ENCODE assay signal across 1 cellular context in the genomic region with DNA sequence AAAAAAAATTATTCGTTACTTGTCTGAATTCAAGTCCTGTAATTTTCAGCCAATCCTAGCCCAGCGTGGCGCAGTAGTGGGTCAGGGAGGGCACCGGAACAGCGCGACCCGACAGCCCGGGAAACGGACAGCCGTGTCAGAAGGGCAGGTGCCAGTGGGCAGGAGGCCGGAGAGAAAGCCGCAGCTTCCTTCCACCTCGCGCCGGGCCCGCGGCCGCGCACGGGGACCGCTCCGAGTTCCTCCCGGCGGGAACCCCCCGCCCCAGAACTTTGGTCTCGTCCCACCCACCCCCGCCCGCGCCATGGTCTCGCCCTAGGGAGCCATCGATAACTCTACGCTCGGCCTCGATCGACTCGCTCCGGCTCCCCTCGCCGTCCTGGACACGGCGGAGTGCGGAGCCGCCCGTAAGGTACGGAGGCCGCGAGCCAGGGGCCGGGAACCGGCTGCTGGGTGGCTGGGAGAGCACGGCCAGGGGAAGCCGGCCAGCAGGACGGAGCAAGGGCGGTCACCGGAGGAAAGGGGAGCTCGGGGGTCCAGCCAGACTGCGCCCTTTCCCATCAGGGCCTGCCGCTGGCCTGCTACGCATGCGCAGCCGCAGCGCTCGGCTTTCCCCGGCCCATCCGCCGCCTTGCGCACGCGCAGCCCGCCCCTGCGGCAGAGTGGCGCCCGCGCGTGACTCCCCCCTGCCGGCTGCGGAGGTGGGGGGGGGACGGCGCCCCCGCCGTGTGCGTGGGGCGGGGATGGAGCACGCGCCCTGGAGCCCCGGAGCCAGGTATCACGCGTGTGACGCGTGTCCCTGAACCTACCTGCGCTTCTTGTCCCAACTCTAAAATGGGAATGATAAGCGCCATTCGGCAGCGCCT.
TF ChIP-seq lines count a peak whose summit lies in the region.

A gene with protein sequence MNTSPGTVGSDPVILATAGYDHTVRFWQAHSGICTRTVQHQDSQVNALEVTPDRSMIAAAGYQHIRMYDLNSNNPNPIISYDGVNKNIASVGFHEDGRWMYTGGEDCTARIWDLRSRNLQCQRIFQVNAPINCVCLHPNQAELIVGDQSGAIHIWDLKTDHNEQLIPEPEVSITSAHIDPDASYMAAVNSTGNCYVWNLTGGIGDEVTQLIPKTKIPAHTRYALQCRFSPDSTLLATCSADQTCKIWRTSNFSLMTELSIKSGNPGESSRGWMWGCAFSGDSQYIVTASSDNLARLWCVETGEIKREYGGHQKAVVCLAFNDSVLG (plus strand): TSS at position 351 of the 863 bp plus-strand sequence. CDS start 632 bp downstream, outside the sequence.

TF ChIP-seq in HepG2, 621 proteins besides CTCF, POLR2A, EP300 and RAD21 (continued from another document and continues in another):
- TF ChIP-seq, protein P1, sequence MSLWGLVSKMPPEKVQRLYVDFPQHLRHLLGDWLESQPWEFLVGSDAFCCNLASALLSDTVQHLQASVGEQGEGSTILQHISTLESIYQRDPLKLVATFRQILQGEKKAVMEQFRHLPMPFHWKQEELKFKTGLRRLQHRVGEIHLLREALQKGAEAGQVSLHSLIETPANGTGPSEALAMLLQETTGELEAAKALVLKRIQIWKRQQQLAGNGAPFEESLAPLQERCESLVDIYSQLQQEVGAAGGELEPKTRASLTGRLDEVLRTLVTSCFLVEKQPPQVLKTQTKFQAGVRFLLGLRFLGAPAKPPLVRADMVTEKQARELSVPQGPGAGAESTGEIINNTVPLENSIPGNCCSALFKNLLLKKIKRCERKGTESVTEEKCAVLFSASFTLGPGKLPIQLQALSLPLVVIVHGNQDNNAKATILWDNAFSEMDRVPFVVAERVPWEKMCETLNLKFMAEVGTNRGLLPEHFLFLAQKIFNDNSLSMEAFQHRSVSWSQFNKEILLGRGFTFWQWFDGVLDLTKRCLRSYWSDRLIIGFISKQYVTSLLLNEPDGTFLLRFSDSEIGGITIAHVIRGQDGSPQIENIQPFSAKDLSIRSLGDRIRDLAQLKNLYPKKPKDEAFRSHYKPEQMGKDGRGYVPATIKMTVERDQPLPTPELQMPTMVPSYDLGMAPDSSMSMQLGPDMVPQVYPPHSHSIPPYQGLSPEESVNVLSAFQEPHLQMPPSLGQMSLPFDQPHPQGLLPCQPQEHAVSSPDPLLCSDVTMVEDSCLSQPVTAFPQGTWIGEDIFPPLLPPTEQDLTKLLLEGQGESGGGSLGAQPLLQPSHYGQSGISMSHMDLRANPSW (CRISPR knock-in tag; IDR thresholded peaks at IDR 0.05; ENCODE audit: borderline replicate concordance): no peak
- peak; percentile 89 for TF ChIP-seq ASH2L (IDR thresholded peaks at IDR 0.05; ENCODE audit: insufficient read length, low read depth, low read length)
- TF ChIP-seq ZNF550 (CRISPR knock-in tag; IDR thresholded peaks at IDR 0.05; ENCODE audit: borderline replicate concordance): peak; percentile 81; the same call in 1 of the 2 replicates
- TF ChIP-seq, protein P2, sequence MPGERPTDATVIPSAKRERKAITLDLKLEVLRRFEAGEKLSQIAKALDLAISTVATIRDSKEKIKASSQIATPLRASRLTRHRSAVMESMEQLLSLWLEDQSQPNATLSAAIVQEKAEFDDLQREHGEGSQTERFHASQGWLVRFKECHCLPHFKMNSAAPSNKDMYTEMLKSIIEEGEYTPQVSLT (CRISPR knock-in tag; IDR thresholded peaks at IDR 0.05; ENCODE audit: borderline replicate concordance, low read depth): no peak
- TF ChIP-seq, protein P3, sequence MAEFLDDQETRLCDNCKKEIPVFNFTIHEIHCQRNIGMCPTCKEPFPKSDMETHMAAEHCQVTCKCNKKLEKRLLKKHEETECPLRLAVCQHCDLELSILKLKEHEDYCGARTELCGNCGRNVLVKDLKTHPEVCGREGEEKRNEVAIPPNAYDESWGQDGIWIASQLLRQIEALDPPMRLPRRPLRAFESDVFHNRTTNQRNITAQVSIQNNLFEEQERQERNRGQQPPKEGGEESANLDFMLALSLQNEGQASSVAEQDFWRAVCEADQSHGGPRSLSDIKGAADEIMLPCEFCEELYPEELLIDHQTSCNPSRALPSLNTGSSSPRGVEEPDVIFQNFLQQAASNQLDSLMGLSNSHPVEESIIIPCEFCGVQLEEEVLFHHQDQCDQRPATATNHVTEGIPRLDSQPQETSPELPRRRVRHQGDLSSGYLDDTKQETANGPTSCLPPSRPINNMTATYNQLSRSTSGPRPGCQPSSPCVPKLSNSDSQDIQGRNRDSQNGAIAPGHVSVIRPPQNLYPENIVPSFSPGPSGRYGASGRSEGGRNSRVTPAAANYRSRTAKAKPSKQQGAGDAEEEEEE (CRISPR knock-in tag; IDR thresholded peaks at IDR 0.05; ENCODE audit: borderline replicate concordance): no peak
- TF ChIP-seq ZSCAN21 (CRISPR knock-in tag; IDR thresholded peaks at IDR 0.05; ENCODE audit: borderline replicate concordance): peak; percentile 27; the same call in 1 of the 2 replicates
- peak; percentile 32; the same call in 1 of the 2 replicates for TF ChIP-seq SNAPC2 (CRISPR knock-in tag; IDR thresholded peaks at IDR 0.05)
- TF ChIP-seq, protein P4, sequence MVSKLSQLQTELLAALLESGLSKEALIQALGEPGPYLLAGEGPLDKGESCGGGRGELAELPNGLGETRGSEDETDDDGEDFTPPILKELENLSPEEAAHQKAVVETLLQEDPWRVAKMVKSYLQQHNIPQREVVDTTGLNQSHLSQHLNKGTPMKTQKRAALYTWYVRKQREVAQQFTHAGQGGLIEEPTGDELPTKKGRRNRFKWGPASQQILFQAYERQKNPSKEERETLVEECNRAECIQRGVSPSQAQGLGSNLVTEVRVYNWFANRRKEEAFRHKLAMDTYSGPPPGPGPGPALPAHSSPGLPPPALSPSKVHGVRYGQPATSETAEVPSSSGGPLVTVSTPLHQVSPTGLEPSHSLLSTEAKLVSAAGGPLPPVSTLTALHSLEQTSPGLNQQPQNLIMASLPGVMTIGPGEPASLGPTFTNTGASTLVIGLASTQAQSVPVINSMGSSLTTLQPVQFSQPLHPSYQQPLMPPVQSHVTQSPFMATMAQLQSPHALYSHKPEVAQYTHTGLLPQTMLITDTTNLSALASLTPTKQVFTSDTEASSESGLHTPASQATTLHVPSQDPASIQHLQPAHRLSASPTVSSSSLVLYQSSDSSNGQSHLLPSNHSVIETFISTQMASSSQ (IDR thresholded peaks at IDR 0.05; ENCODE audit: low read depth): no peak
- TF ChIP-seq, protein P4 (CRISPR knock-in tag; IDR thresholded peaks at IDR 0.05; ENCODE audit: borderline replicate concordance): no peak; the same call in 1 of the 2 replicates
- TF ChIP-seq, protein P5, sequence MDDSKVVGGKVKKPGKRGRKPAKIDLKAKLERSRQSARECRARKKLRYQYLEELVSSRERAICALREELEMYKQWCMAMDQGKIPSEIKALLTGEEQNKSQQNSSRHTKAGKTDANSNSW (CRISPR knock-in tag; IDR thresholded peaks at IDR 0.05; ENCODE audit: borderline replicate concordance): peak; percentile 70; the same call in 1 of the 2 replicates
- TF ChIP-seq ZKSCAN5 (CRISPR knock-in tag; IDR thresholded peaks at IDR 0.05): 0 out of 2 replicates have a peak, but pooled peaks have one; percentile 24
- peak; percentile 72; the same call in 1 of the 2 replicates for TF ChIP-seq YEATS4 (CRISPR knock-in tag; IDR thresholded peaks at IDR 0.05; ENCODE audit: borderline replicate concordance)
- peak; percentile 86 for TF ChIP-seq TAF1 (CRISPR knock-in tag; IDR thresholded peaks at IDR 0.05)
- peak; percentile 12; the same call in 1 of the 2 replicates for TF ChIP-seq RCOR2 (CRISPR knock-in tag; IDR thresholded peaks at IDR 0.05)
- 0 out of 2 replicates have a peak, but pooled peaks have one; percentile 7 for TF ChIP-seq ZKSCAN1 (IDR thresholded peaks at IDR 0.05; ENCODE audit: low read length)
- TF ChIP-seq MZF1 (CRISPR knock-in tag; IDR thresholded peaks at IDR 0.05; ENCODE audit: borderline replicate concordance): no peak
- TF ChIP-seq, protein P6, sequence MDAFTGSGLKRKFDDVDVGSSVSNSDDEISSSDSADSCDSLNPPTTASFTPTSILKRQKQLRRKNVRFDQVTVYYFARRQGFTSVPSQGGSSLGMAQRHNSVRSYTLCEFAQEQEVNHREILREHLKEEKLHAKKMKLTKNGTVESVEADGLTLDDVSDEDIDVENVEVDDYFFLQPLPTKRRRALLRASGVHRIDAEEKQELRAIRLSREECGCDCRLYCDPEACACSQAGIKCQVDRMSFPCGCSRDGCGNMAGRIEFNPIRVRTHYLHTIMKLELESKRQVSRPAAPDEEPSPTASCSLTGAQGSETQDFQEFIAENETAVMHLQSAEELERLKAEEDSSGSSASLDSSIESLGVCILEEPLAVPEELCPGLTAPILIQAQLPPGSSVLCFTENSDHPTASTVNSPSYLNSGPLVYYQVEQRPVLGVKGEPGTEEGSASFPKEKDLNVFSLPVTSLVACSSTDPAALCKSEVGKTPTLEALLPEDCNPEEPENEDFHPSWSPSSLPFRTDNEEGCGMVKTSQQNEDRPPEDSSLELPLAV (CRISPR knock-in tag; conservative IDR thresholded peaks at IDR 0.05; ENCODE audit: low read depth): no peak
- TF ChIP-seq, protein P7, sequence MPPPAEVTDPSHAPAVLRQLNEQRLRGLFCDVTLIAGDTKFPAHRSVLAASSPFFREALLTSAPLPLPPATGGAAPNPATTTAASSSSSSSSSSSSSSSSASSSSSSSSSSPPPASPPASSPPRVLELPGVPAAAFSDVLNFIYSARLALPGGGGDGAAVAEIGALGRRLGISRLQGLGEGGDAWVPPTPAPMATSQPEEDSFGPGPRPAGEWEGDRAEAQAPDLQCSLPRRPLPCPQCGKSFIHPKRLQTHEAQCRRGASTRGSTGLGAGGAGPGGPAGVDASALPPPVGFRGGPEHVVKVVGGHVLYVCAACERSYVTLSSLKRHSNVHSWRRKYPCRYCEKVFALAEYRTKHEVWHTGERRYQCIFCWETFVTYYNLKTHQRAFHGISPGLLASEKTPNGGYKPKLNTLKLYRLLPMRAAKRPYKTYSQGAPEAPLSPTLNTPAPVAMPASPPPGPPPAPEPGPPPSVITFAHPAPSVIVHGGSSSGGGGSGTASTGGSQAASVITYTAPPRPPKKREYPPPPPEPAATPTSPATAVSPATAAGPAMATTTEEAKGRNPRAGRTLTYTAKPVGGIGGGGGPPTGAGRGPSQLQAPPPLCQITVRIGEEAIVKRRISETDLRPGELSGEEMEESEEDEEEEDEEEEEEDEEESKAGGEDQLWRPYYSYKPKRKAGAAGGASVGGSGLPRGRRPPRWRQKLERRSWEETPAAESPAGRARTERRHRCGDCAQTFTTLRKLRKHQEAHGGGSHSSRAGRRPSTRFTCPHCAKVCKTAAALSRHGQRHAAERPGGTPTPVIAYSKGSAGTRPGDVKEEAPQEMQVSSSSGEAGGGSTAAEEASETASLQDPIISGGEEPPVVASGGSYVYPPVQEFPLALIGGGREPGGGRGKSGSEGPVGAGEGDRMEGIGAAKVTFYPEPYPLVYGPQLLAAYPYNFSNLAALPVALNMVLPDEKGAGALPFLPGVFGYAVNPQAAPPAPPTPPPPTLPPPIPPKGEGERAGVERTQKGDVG (CRISPR knock-in tag; IDR thresholded peaks at IDR 0.05; ENCODE audit: borderline replicate concordance): 0 out of 2 replicates have a peak, but pooled peaks have one; percentile 7
- no peak for TF ChIP-seq TP53 (CRISPR knock-in tag; conservative IDR thresholded peaks at IDR 0.05)
- TF ChIP-seq ZNF589 (CRISPR knock-in tag; conservative IDR thresholded peaks at IDR 0.05): 0 out of 2 replicates have a peak, but pooled peaks have one; percentile 55
- 0 out of 2 replicates have a peak, but pooled peaks have one; percentile 28 for TF ChIP-seq BRD4 (CRISPR knock-in tag; IDR thresholded peaks at IDR 0.05)
- no peak for TF ChIP-seq TCF7 (IDR thresholded peaks at IDR 0.05; ENCODE audit: low read depth)
- TF ChIP-seq, protein P8, sequence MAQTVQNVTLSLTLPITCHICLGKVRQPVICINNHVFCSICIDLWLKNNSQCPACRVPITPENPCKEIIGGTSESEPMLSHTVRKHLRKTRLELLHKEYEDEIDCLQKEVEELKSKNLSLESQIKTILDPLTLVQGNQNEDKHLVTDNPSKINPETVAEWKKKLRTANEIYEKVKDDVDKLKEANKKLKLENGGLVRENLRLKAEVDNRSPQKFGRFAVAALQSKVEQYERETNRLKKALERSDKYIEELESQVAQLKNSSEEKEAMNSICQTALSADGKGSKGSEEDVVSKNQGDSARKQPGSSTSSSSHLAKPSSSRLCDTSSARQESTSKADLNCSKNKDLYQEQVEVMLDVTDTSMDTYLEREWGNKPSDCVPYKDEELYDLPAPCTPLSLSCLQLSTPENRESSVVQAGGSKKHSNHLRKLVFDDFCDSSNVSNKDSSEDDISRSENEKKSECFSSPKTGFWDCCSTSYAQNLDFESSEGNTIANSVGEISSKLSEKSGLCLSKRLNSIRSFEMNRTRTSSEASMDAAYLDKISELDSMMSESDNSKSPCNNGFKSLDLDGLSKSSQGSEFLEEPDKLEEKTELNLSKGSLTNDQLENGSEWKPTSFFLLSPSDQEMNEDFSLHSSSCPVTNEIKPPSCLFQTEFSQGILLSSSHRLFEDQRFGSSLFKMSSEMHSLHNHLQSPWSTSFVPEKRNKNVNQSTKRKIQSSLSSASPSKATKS (CRISPR knock-in tag; IDR thresholded peaks at IDR 0.05): no peak
- TF ChIP-seq, protein P9, sequence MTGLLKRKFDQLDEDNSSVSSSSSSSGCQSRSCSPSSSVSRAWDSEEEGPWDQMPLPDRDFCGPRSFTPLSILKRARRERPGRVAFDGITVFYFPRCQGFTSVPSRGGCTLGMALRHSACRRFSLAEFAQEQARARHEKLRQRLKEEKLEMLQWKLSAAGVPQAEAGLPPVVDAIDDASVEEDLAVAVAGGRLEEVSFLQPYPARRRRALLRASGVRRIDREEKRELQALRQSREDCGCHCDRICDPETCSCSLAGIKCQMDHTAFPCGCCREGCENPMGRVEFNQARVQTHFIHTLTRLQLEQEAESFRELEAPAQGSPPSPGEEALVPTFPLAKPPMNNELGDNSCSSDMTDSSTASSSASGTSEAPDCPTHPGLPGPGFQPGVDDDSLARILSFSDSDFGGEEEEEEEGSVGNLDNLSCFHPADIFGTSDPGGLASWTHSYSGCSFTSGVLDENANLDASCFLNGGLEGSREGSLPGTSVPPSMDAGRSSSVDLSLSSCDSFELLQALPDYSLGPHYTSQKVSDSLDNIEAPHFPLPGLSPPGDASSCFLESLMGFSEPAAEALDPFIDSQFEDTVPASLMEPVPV (CRISPR knock-in tag; IDR thresholded peaks at IDR 0.05): peak; percentile 61; the same call in 1 of the 2 replicates
- TF ChIP-seq, protein P10, sequence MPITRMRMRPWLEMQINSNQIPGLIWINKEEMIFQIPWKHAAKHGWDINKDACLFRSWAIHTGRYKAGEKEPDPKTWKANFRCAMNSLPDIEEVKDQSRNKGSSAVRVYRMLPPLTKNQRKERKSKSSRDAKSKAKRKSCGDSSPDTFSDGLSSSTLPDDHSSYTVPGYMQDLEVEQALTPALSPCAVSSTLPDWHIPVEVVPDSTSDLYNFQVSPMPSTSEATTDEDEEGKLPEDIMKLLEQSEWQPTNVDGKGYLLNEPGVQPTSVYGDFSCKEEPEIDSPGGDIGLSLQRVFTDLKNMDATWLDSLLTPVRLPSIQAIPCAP (CRISPR knock-in tag; IDR thresholded peaks at IDR 0.05; ENCODE audit: low read depth): no peak
- TF ChIP-seq RARA (CRISPR knock-in tag; IDR thresholded peaks at IDR 0.05): no peak
